Comparison of ENCODE assay signal across 8 cellular contexts in genomic region chr2:160427629-160428424, GRCh38.
DNase-seq lines count a peak whose midpoint lies in the region; ATAC-seq and TF ChIP-seq lines count a peak whose summit lies in the region.

No MANE protein-coding gene starts in this region.

- no peak overlapping the region; the same call in 1 of the 2 replicates for H3K4me3 ChIP-seq in GM12865 (ENCODE audit: low read depth, low read length)
- H3K4me3 ChIP-seq in OCI-LY7 (ENCODE audit: low read depth, low read length, poor library complexity, severe bottlenecking): peak overlapping the region; percentile 35
- H3K4me3 ChIP-seq in adrenal gland: peak overlapping the region in 1 of 4 donors; percentile 33
- peak overlapping the region; percentile 12 for H3K4me3 ChIP-seq in lower lobe of right lung
- peak overlapping the region in 1 of 4 donors; percentile 12 for H3K4me3 ChIP-seq in upper lobe of left lung

- WGBS in adrenal gland, 4 donors: 49 to 59% (median 53%) methylated on average over 7 of the region's 7 CpGs
- WGBS in upper lobe of left lung, 2 donors: 27 to 32% methylated on average over 7 of the region's 7 CpGs

- no peaks in the 10 kb centered on the region for H3K79me2 ChIP-seq in OCI-LY7 (ENCODE audit: insufficient read depth, low read depth, low read length)

- peaks cover 35% of the 10 kb centered on the region for H3K4me1 ChIP-seq in OCI-LY7 (ENCODE audit: insufficient read depth, low read length, poor library complexity, severe bottlenecking)
- peaks cover 0 to 29% of the 10 kb centered on the region in 2 donors for H3K4me1 ChIP-seq in adrenal gland (replicated peaks in 1 of 2)
- peaks cover 43% of the 10 kb centered on the region for H3K4me1 ChIP-seq in lower lobe of right lung
- H3K4me1 ChIP-seq in upper lobe of left lung: peaks cover 23 to 50% (median 31%) of the 10 kb centered on the region in 4 donors

- H3K27me3 ChIP-seq in adrenal gland (no peaks in the 10 kb centered on the region), lower lobe of right lung (ENCODE audit: low read depth) (no peaks in the 10 kb centered on the region), upper lobe of left lung (no peaks in the 10 kb centered on the region)

- H3K36me3 ChIP-seq in OCI-LY7 (ENCODE audit: insufficient read depth, low read length): no peaks in the 10 kb centered on the region; the same call in 1 of the 2 replicates
- no peaks in the 10 kb centered on the region for H3K36me3 ChIP-seq in adrenal gland (replicated peaks in 1 of 2)
- no peaks in the 10 kb centered on the region for H3K36me3 ChIP-seq in lower lobe of right lung
- no peaks in the 10 kb centered on the region for H3K36me3 ChIP-seq in upper lobe of left lung

- CTCF ChIA-PET in OCI-LY7 (lab: Charles Lee; ENCODE audit: unreplicated experiment): interaction anchor here (1.1 kb wide), 1 partner anchor 33 kb away, joined by 3 read pairs; no protein-coding TSS in a partner anchor

- in situ Hi-C loops in G401 (cut with HindIII; ENCODE audit: low sequenced_read_pairs): no loop called here

- intact Hi-C loops in OCI-LY7 (cut with micrococcal nuclease; ENCODE audit: unreplicated experiment) (loop anchor here (5.0 kb wide), 1 partner anchor 274 kb away; no protein-coding TSS in a partner anchor), adrenal gland (cut with DNase I) (no loop called here), lower lobe of right lung (cut with DNase I) (no loop called here)

- no peak for TF ChIP-seq POLR2A in adrenal gland (IDR thresholded peaks at IDR 0.05)
- TF ChIP-seq POLR2A in upper lobe of left lung (IDR thresholded peaks at IDR 0.05): no peak

- H3K9me2 ChIP-seq in OCI-LY7 (ENCODE audit: insufficient read depth, low read length): no peaks in the 10 kb centered on the region

- peak; percentile 50 for DNase-seq in GM12865 (ENCODE audit: low read depth)
- peak; percentile 74 for DNase-seq in OCI-LY7 (ENCODE audit: low spot score)
- DNase-seq in adrenal gland: peak in 1 of 7 donors; percentile 25
- DNase-seq in lower lobe of right lung: no peak
- peak in 1 of 2 donors; percentile 35 for DNase-seq in upper lobe of left lung
- no peak for DNase-seq in NCI-H128 (lab: John Stamatoyannopoulos, UW; ENCODE audit: unreplicated experiment)
- DNase-seq in G401 (ENCODE audit: low spot score): no peak

- BruUV-seq in OCI-LY7 (replicated peaks; lab: Mats Ljungman, UMichigan): no TSS peak

- peak overlapping the region; percentile 73 for H2AFZ ChIP-seq in OCI-LY7 (ENCODE audit: low read length)

- ATAC-seq in HG02642 (IDR thresholded peaks at IDR 0.05; ENCODE audit: poor library complexity, unreplicated experiment) (peak; percentile 61), lower lobe of right lung (peak in 1 of 2 donors; percentile 33), upper lobe of left lung (ENCODE audit: low FRiP score in 2 of 2) (peak in 1 of 2 donors; percentile 76)

- no peak for TF ChIP-seq EP300 in upper lobe of left lung (IDR thresholded peaks at IDR 0.05)

- POLR2A ChIA-PET in OCI-LY7 (lab: Charles Lee): interaction anchor here (0.6 to 3.4 kb wide), 12 partner anchors 9 to 357 kb away, joined by 3 to 33 read pairs (median 4); no protein-coding TSS in a partner anchor

- no peaks in the 10 kb centered on the region for H4K20me1 ChIP-seq in OCI-LY7 (ENCODE audit: insufficient read depth, low read length)

- H3K9me3 ChIP-seq in OCI-LY7 (ENCODE audit: low read length): peaks cover 9% of the 10 kb centered on the region
- no peaks in the 10 kb centered on the region for H3K9me3 ChIP-seq in adrenal gland (replicated peaks in 1 of 3)
- H3K9me3 ChIP-seq in lower lobe of right lung: peaks cover 5% of the 10 kb centered on the region
- H3K9me3 ChIP-seq in upper lobe of left lung: peaks cover 0 to 13% (median 2%) of the 10 kb centered on the region in 4 donors

- no peak for TF ChIP-seq CTCF in GM12865 (IDR thresholded peaks at IDR 0.05; ENCODE audit: insufficient read depth, low read depth, low read length, missing control alignments)
- no peak for TF ChIP-seq CTCF in OCI-LY7 (conservative IDR thresholded peaks at IDR 0.05; ENCODE audit: low read length)
- TF ChIP-seq CTCF in adrenal gland (IDR thresholded peaks at IDR 0.05): no peak
- no peak for TF ChIP-seq CTCF in lower lobe of right lung (IDR thresholded peaks at IDR 0.05)
- no peak for TF ChIP-seq CTCF in upper lobe of left lung (IDR thresholded peaks at IDR 0.05)

- H3K27ac ChIP-seq in OCI-LY7 (ENCODE audit: low read depth, low read length, poor library complexity, severe bottlenecking) (peak overlapping the region; percentile 63), adrenal gland (peak overlapping the region in 4 of 5 donors; percentile 5 to 71 (median 18)), lower lobe of right lung (peak overlapping the region; percentile 56), upper lobe of left lung (peak overlapping the region; percentile 34 to 69 (median 44))

- peak overlapping the region; percentile 66 for H3K4me2 ChIP-seq in OCI-LY7 (ENCODE audit: low read length)

Comparison
In these comparisons a context has a peak if more than half of its experiments do, and no peak if none do; other contexts are left out.
1. DNase-seq: peak in GM12865 (single experiment) and OCI-LY7 (single experiment); none in lower lobe of right lung (single experiment), NCI-H128 (single experiment) and G401 (single experiment).
2. Peak in every context shown above with its lines, with median percentiles within 50 percentile points of each other: H3K27ac ChIP-seq.